ENCODE assay signal across 8 cellular contexts in genomic region chr4:118351851-118352827, GRCh38. TPM values are rescaled to one million over a fixed set of nuclear protein-coding genes. Genes with fewer than 3 reads are reported as not detected.
DNase-seq lines count a peak whose midpoint lies in the region; ATAC-seq and TF ChIP-seq lines count a peak whose summit lies in the region.

No MANE protein-coding gene starts in this region.

- no peak overlapping the region for H3K9ac ChIP-seq in stomach smooth muscle (ENCODE audit: low read length in 2 of 2)

- no peaks in the 10 kb centered on the region for H3K9me3 ChIP-seq in breast epithelium
- no peaks in the 10 kb centered on the region for H3K9me3 ChIP-seq in stomach smooth muscle (ENCODE audit: control insufficient read depth in 2 of 2, low read length in 2 of 2)

- TF ChIP-seq CTCF in breast epithelium (IDR thresholded peaks at IDR 0.05) (peak in 1 of 3 donors; percentile 17), kidney epithelial cell (IDR thresholded peaks at IDR 0.05; ENCODE audit: insufficient read depth, low read length, poor library complexity, severe bottlenecking) (no peak)

- peak overlapping the region; percentile 45 to 71 (median 69) for H3K4me3 ChIP-seq in breast epithelium
- peak overlapping the region; percentile 50 for H3K4me3 ChIP-seq in kidney epithelial cell (ENCODE audit: low read depth, low read length)
- H3K4me3 ChIP-seq in stomach smooth muscle (ENCODE audit: low read length in 2 of 2): peak overlapping the region; percentile 31 to 70

- H3K27me3 ChIP-seq in breast epithelium: peaks cover 0 to 11% of the 10 kb centered on the region in 2 donors
- H3K27me3 ChIP-seq in kidney epithelial cell (ENCODE audit: control insufficient read depth, insufficient read depth, low read length): peaks cover 14% of the 10 kb centered on the region
- H3K27me3 ChIP-seq in stomach smooth muscle (ENCODE audit: control insufficient read depth in 1 of 2, insufficient read depth in 2 of 2, low read length in 2 of 2): peaks cover 22 to 33% of the 10 kb centered on the region in 2 donors

- H3K27ac ChIP-seq in breast epithelium (peak overlapping the region; percentile 29 to 64), stomach smooth muscle (ENCODE audit: low read length) (no peak overlapping the region)

- intact Hi-C loops in Right ventricle myocardium superior (cut with DNase I): no loop called here
- intact Hi-C loops in Right ventricle myocardium inferior (cut with DNase I): loop anchor here (2.0 kb wide), 1 partner anchor 71 kb away; no protein-coding TSS in a partner anchor
- intact Hi-C loops in breast epithelium (cut with DNase I; ENCODE audit: low total_unique reads): no loop called here

- H3K36me3 ChIP-seq in breast epithelium: no peaks in the 10 kb centered on the region
- H3K36me3 ChIP-seq in kidney epithelial cell (ENCODE audit: control insufficient read depth, insufficient read depth, low read length): no peaks in the 10 kb centered on the region
- no peaks in the 10 kb centered on the region for H3K36me3 ChIP-seq in stomach smooth muscle (ENCODE audit: control insufficient read depth in 2 of 2, insufficient read depth in 2 of 2, low read length in 2 of 2)

- no peak for TF ChIP-seq POLR2A in breast epithelium (IDR thresholded peaks at IDR 0.05)

- ATAC-seq in Right ventricle myocardium superior (ENCODE audit: poor library complexity): peak; percentile 21
- ATAC-seq in Right ventricle myocardium inferior: no peak
- ATAC-seq in HG02885 (IDR thresholded peaks at IDR 0.05; ENCODE audit: poor library complexity, unreplicated experiment): peak; percentile 32

- DNase-seq in Right ventricle myocardium superior (peak; percentile 41), Right ventricle myocardium inferior (ENCODE audit: missing footprints) (no peak), NCI-H748 treated with DMSO at 0.1 percent for 48 hours (lab: John Stamatoyannopoulos, UW) (peak; percentile 27), breast epithelium (ENCODE audit: low spot score in 2 of 2) (peak in 1 of 2 donors; percentile 58), kidney epithelial cell (ENCODE audit: low read depth) (no peak), NAMALWA (ENCODE audit: low spot score) (no peak)

- H3K4me1 ChIP-seq in breast epithelium (no peaks in the 10 kb centered on the region), stomach smooth muscle (ENCODE audit: control insufficient read depth, insufficient read depth, low read length) (peaks cover 10% of the 10 kb centered on the region)

RNA-seq across cellular contexts. Expression of gene PRSS12, which starts 0.7 kb away (rescaled TPM):
- total RNA-seq in Right ventricle myocardium superior (not detected), Right ventricle myocardium inferior (not detected), breast epithelium (1 to 10 TPM in 2 of 3 donors, under 1 TPM in 1; 0.64 to 3.6 (median 2.2) TPM), kidney epithelial cell (1.6 and 2.3 TPM in 2 replicates)

Comparison
In these comparisons a context has a peak if more than half of its experiments do, and no peak if none do; other contexts are left out.
1. DNase-seq: peak in Right ventricle myocardium superior (single experiment) and NCI-H748 treated with DMSO at 0.1 percent for 48 hours (single experiment); none in Right ventricle myocardium inferior (single experiment), kidney epithelial cell (single experiment) and NAMALWA (single experiment).
2. Peak in every context shown above with its lines, with median percentiles within 50 percentile points of each other: H3K4me3 ChIP-seq.